1 cellular context compared by ENCODE assay signal in the genomic region with DNA sequence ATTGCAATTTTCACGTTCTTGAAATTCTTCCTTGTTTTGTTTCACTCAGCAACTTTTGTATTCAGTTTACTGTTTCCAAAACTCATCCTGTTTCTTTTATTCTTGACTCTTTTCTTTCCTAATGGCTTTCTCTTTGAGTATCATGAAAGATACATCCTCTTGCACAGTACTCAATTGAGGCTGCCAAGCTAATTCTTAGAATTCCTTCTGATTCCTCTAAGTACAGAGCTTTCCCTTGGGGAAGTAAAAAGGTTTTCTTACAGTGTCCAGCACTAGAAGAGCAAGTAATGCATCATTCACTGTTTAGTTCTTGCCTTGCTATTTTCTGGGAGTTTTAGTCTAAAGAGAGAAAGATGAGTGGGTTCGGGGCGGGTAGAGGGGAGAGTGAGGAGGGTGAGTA.
TF ChIP-seq lines count a peak whose summit lies in the region.

No MANE protein-coding gene starts in this region.

TF ChIP-seq in GM23338, 12 proteins besides CTCF, POLR2A, EP300 and RAD21 (continued from another document):
- TF ChIP-seq, protein P1, sequence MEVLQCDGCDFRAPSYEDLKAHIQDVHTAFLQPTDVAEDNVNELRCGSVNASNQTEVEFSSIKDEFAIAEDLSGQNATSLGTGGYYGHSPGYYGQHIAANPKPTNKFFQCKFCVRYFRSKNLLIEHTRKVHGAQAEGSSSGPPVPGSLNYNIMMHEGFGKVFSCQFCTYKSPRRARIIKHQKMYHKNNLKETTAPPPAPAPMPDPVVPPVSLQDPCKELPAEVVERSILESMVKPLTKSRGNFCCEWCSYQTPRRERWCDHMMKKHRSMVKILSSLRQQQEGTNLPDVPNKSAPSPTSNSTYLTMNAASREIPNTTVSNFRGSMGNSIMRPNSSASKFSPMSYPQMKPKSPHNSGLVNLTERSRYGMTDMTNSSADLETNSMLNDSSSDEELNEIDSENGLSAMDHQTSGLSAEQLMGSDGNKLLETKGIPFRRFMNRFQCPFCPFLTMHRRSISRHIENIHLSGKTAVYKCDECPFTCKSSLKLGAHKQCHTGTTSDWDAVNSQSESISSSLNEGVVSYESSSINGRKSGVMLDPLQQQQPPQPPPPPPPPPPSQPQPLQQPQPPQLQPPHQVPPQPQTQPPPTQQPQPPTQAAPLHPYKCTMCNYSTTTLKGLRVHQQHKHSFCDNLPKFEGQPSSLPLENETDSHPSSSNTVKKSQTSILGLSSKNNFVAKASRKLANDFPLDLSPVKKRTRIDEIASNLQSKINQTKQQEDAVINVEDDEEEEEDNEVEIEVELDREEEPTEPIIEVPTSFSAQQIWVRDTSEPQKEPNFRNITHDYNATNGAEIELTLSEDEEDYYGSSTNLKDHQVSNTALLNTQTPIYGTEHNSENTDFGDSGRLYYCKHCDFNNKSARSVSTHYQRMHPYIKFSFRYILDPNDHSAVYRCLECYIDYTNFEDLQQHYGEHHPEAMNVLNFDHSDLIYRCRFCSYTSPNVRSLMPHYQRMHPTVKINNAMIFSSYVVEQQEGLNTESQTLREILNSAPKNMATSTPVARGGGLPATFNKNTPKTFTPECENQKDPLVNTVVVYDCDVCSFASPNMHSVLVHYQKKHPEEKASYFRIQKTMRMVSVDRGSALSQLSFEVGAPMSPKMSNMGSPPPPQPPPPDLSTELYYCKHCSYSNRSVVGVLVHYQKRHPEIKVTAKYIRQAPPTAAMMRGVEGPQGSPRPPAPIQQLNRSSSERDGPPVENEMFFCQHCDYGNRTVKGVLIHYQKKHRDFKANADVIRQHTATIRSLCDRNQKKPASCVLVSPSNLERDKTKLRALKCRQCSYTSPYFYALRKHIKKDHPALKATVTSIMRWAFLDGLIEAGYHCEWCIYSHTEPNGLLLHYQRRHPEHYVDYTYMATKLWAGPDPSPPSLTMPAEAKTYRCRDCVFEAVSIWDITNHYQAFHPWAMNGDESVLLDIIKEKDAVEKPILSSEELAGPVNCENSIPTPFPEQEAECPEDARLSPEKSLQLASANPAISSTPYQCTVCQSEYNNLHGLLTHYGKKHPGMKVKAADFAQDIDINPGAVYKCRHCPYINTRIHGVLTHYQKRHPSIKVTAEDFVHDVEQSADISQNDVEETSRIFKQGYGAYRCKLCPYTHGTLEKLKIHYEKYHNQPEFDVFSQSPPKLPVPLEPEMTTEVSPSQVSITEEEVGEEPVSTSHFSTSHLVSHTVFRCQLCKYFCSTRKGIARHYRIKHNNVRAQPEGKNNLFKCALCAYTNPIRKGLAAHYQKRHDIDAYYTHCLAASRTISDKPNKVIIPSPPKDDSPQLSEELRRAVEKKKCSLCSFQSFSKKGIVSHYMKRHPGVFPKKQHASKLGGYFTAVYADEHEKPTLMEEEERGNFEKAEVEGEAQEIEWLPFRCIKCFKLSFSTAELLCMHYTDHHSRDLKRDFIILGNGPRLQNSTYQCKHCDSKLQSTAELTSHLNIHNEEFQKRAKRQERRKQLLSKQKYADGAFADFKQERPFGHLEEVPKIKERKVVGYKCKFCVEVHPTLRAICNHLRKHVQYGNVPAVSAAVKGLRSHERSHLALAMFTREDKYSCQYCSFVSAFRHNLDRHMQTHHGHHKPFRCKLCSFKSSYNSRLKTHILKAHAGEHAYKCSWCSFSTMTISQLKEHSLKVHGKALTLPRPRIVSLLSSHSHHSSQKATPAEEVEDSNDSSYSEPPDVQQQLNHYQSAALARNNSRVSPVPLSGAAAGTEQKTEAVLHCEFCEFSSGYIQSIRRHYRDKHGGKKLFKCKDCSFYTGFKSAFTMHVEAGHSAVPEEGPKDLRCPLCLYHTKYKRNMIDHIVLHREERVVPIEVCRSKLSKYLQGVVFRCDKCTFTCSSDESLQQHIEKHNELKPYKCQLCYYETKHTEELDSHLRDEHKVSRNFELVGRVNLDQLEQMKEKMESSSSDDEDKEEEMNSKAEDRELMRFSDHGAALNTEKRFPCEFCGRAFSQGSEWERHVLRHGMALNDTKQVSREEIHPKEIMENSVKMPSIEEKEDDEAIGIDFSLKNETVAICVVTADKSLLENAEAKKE (CRISPR knock-in tag; IDR thresholded peaks at IDR 0.05): no peak
